Comparison of ENCODE assay signal across 40 cellular contexts in the genomic region with DNA sequence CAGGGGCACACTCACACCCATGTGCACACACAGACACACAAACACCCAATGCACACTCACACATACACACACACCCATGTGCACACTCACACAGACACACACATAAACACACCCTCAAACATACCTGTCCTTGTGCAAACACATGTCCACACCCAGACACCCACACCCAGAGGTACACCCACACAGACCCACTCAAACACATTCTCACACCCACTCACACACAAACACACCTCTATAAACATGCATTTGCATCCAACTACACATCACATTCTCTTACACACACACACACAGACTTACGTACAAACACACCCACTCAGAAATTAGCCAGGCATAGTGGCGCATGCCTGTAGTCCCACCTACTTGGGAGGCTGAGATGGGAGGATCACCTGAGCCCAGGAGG. TPM values are rescaled to one million over a fixed set of nuclear protein-coding genes. Genes with fewer than 3 reads are reported as not detected.
"Had no signal": no experiment of that assay in that cellular context is flagged by ENCODE, and none has a peak within 500 bp of the region (broad histone marks: within the 10 kb centered on the region; RNA-seq: fewer than 3 reads in every experiment).

No MANE protein-coding gene starts in this region.

- H3K4me3 Mint-ChIP-seq: activated B cell treated with CpG ODN at 0.5 μM for 24 hours; activated CD4-positive, alpha-beta memory T cell treated with anti-CD3 and anti-CD28 coated beads for 36 hours; activated CD4-positive, alpha-beta T cell treated with anti-CD3 and anti-CD28 coated beads, Interleukin-2, amount 10 ng/mL, durations not matched to agents 24 days and 14 days; activated CD8-positive, alpha-beta T cell treated with anti-CD3 and anti-CD28 coated beads for 36 hours; activated naive CD4-positive, alpha-beta T cell treated with anti-CD3 and anti-CD28 coated beads, Interleukin-2, amount 10 ng/mL, durations not matched to agents 7 days and 5 days; activated naive CD8-positive, alpha-beta T cell treated with anti-CD3 and anti-CD28 coated beads for 36 hours; activated T-cell treated with anti-CD3 and anti-CD28 coated beads, Interleukin-2, amount 50 U/mL, for 4 hours; activated T-cell treated with anti-CD3 and anti-CD28 coated beads, Interleukin-2, amount 50 U/mL, for 72 hours; activated T-helper 1 cell treated with anti-CD3 and anti-CD28 coated beads, Interleukin-12 subunit alpha, Interleukin-12 subunit beta, Interleukin-2, Interleukin-4 antibody, amounts not matched to agents 30 ng/mL and 10 ng/mL and 1 ng/mL, durations not matched to agents 14 hours and 24 hours and 36 hours; central memory CD8-positive, alpha-beta T cell; T-helper 1 cell treated with Interleukin-12 subunit alpha and Interleukin-12 subunit beta and Interleukin-4 antibody, amounts not matched to agents 30 μg/mL and 1 μg/mL, for 36 hours; T-helper 2 cell treated with Interferon-gamma antibody and Interleukin-4, amounts not matched to agents 5 μg/mL and 100 μg/mL, for 36 hours had no signal

- ATAC-seq: activated CD8-positive, alpha-beta T cell treated with anti-CD3 and anti-CD28 coated beads for 36 hours; activated naive CD4-positive, alpha-beta T cell treated with anti-CD3 and anti-CD28 coated beads, Interleukin-2, amount 50 U/mL, for 72 hours; activated T-cell treated with anti-CD3 and anti-CD28 coated beads, Interleukin-2, amount 50 U/mL, for 4 hours; activated T-cell treated with anti-CD3 and anti-CD28 coated beads, Interleukin-2, amount 50 U/mL, for 72 hours; body of pancreas had no signal

- H3K9me3 Mint-ChIP-seq: activated B cell treated with CpG ODN at 0.5 μM for 24 hours; activated CD4-positive, alpha-beta memory T cell treated with anti-CD3 and anti-CD28 coated beads for 36 hours; activated CD4-positive, alpha-beta T cell treated with anti-CD3 and anti-CD28 coated beads, Interleukin-2, amount 10 ng/mL, durations not matched to agents 24 days and 14 days; activated CD8-positive, alpha-beta T cell treated with anti-CD3 and anti-CD28 coated beads for 36 hours; activated naive CD4-positive, alpha-beta T cell treated with anti-CD3 and anti-CD28 coated beads, Interleukin-2, amount 10 ng/mL, durations not matched to agents 7 days and 5 days; activated naive CD4-positive, alpha-beta T cell treated with anti-CD3 and anti-CD28 coated beads, Interleukin-2, amount 50 U/mL, for 72 hours; activated naive CD8-positive, alpha-beta T cell treated with anti-CD3 and anti-CD28 coated beads for 36 hours; activated T-cell treated with anti-CD3 and anti-CD28 coated beads, Interleukin-2, amount 50 U/mL, for 4 hours; activated T-cell treated with anti-CD3 and anti-CD28 coated beads, Interleukin-2, amount 50 U/mL, for 72 hours; activated T-helper 1 cell treated with anti-CD3 and anti-CD28 coated beads, Interleukin-12 subunit alpha, Interleukin-12 subunit beta, Interleukin-2, Interleukin-4 antibody, amounts not matched to agents 30 ng/mL and 10 ng/mL and 1 ng/mL, durations not matched to agents 14 hours and 24 hours and 36 hours; activated T-helper 2 cell treated with anti-CD3 and anti-CD28 coated beads, Interferon-gamma antibody, Interleukin-2, Interleukin-4, amounts not matched to agents 10 μg/mL and 5 μg/mL and 100 μg/mL, durations not matched to agents 14 hours and 24 hours and 36 hours; central memory CD8-positive, alpha-beta T cell; T-helper 1 cell treated with Interleukin-12 subunit alpha and Interleukin-12 subunit beta and Interleukin-4 antibody, amounts not matched to agents 30 μg/mL and 1 μg/mL, for 36 hours; T-helper 2 cell treated with Interferon-gamma antibody and Interleukin-4, amounts not matched to agents 5 μg/mL and 100 μg/mL, for 36 hours had no signal

- H3K27me3 Mint-ChIP-seq: activated B cell treated with CpG ODN at 0.5 μM for 24 hours; activated CD4-positive, alpha-beta memory T cell treated with anti-CD3 and anti-CD28 coated beads for 36 hours; activated CD4-positive, alpha-beta T cell treated with anti-CD3 and anti-CD28 coated beads, Interleukin-2, amount 10 ng/mL, durations not matched to agents 24 days and 14 days; activated CD8-positive, alpha-beta T cell treated with anti-CD3 and anti-CD28 coated beads for 36 hours; activated naive CD8-positive, alpha-beta T cell treated with anti-CD3 and anti-CD28 coated beads for 36 hours; central memory CD8-positive, alpha-beta T cell had no signal

- H3K27ac ChIP-seq: adrenal gland, body of pancreas, brain microvascular endothelial cell, breast epithelium, cardiac muscle cell, VCaP had no signal

- H3K36me3 Mint-ChIP-seq: activated CD4-positive, alpha-beta memory T cell treated with anti-CD3 and anti-CD28 coated beads for 36 hours; activated naive CD4-positive, alpha-beta T cell treated with anti-CD3 and anti-CD28 coated beads, Interleukin-2, amount 10 ng/mL, durations not matched to agents 7 days and 5 days; activated naive CD4-positive, alpha-beta T cell treated with anti-CD3 and anti-CD28 coated beads, Interleukin-2, amount 50 U/mL, for 72 hours; activated naive CD8-positive, alpha-beta T cell treated with anti-CD3 and anti-CD28 coated beads for 36 hours had no signal

- H3K4me1 ChIP-seq: adrenal gland, body of pancreas, breast epithelium had no signal

- H3K4me3 ChIP-seq: adrenal gland, body of pancreas, breast epithelium, cardiac muscle cell had no signal

- DNase-seq: activated B cell treated with CpG ODN at 0.5 μM for 24 hours; activated CD4-positive, alpha-beta memory T cell treated with anti-CD3 and anti-CD28 coated beads for 36 hours; activated CD4-positive, alpha-beta T cell treated with anti-CD3 and anti-CD28 coated beads for 4 hours; activated CD4-positive, alpha-beta T cell treated with anti-CD3 and anti-CD28 coated beads, Interleukin-2, amount 10 ng/mL, durations not matched to agents 24 days and 14 days; activated CD4-positive, alpha-beta T cell treated with anti-CD3 and anti-CD28 coated beads, Interleukin-2, amount 50 U/mL, for 1 hour; activated CD4-positive, alpha-beta T cell treated with anti-CD3 and anti-CD28 coated beads, Interleukin-2, amount 50 U/mL, for 4 hours; activated CD4-positive, CD25-positive, alpha-beta regulatory T cell treated with anti-CD3 and anti-CD28 coated beads, Interleukin-2, amount 50 U/mL, for 72 hours; activated CD8-positive, alpha-beta memory T cell treated with anti-CD3 and anti-CD28 coated beads, Interleukin-2, amount 50 U/mL, for 4 hours; activated CD8-positive, alpha-beta T cell treated with anti-CD3 and anti-CD28 coated beads for 36 hours; activated effector memory CD4-positive, alpha-beta T cell treated with Interleukin-2 at 50 U/mL for 16 hours; activated gamma-delta T cell; activated naive CD4-positive, alpha-beta T cell treated with anti-CD3 and anti-CD28 coated beads, Interleukin-2, amount 10 ng/mL, durations not matched to agents 7 days and 5 days; activated naive CD4-positive, alpha-beta T cell treated with Interleukin-2 at 50 U/mL for 16 hours; activated naive CD8-positive, alpha-beta T cell treated with anti-CD3 and anti-CD28 coated beads for 36 hours; activated T-cell treated with anti-CD3 and anti-CD28 coated beads for 4 hours; activated T-cell treated with anti-CD3 and anti-CD28 coated beads, Interleukin-2, amount 50 U/mL, for 1 hour; activated T-cell treated with anti-CD3 and anti-CD28 coated beads, Interleukin-2, amount 50 U/mL, for 4 hours; activated T-cell treated with anti-CD3 and anti-CD28 coated beads, Interleukin-2, amount 50 U/mL, for 72 hours; adrenal gland; amniotic stem cell; body of pancreas; brain microvascular endothelial cell; caudate nucleus; cerebellar nuclear complex; T-helper 1 cell; T-helper 2 cell; T-helper 9 cell had no signal

- H3K27me3 ChIP-seq: adrenal gland, body of pancreas, brain microvascular endothelial cell, breast epithelium, cardiac muscle cell had no signal

- H3K36me3 ChIP-seq: adrenal gland, brain microvascular endothelial cell, breast epithelium, cardiac muscle cell had no signal

- H3K27ac Mint-ChIP-seq: activated B cell treated with CpG ODN at 0.5 μM for 24 hours; activated CD4-positive, alpha-beta memory T cell treated with anti-CD3 and anti-CD28 coated beads for 36 hours; activated CD4-positive, alpha-beta T cell treated with anti-CD3 and anti-CD28 coated beads, Interleukin-2, amount 10 ng/mL, durations not matched to agents 24 days and 14 days; activated CD8-positive, alpha-beta T cell treated with anti-CD3 and anti-CD28 coated beads for 36 hours; activated naive CD4-positive, alpha-beta T cell treated with anti-CD3 and anti-CD28 coated beads, Interleukin-2, amount 10 ng/mL, durations not matched to agents 7 days and 5 days; activated naive CD4-positive, alpha-beta T cell treated with anti-CD3 and anti-CD28 coated beads, Interleukin-2, amount 50 U/mL, for 72 hours; activated naive CD8-positive, alpha-beta T cell treated with anti-CD3 and anti-CD28 coated beads for 36 hours; activated T-cell treated with anti-CD3 and anti-CD28 coated beads, Interleukin-2, amount 50 U/mL, for 72 hours; activated T-helper 1 cell treated with anti-CD3 and anti-CD28 coated beads, Interleukin-12 subunit alpha, Interleukin-12 subunit beta, Interleukin-2, Interleukin-4 antibody, amounts not matched to agents 30 ng/mL and 10 ng/mL and 1 ng/mL, durations not matched to agents 14 hours and 24 hours and 36 hours; activated T-helper 2 cell treated with anti-CD3 and anti-CD28 coated beads, Interferon-gamma antibody, Interleukin-2, Interleukin-4, amounts not matched to agents 10 μg/mL and 5 μg/mL and 100 μg/mL, durations not matched to agents 14 hours and 24 hours and 36 hours; T-helper 1 cell treated with Interleukin-12 subunit alpha and Interleukin-12 subunit beta and Interleukin-4 antibody, amounts not matched to agents 30 μg/mL and 1 μg/mL, for 36 hours; T-helper 2 cell treated with Interferon-gamma antibody and Interleukin-4, amounts not matched to agents 5 μg/mL and 100 μg/mL, for 36 hours had no signal

- H3K9me3 ChIP-seq: adrenal gland, body of pancreas, breast epithelium had no signal

- FAIRE-seq: astrocyte, TTC549 had no signal

- H3K4me1 Mint-ChIP-seq: activated B cell treated with CpG ODN at 0.5 μM for 24 hours; activated CD4-positive, alpha-beta T cell treated with anti-CD3 and anti-CD28 coated beads, Interleukin-2, amount 10 ng/mL, durations not matched to agents 24 days and 14 days; activated naive CD4-positive, alpha-beta T cell treated with anti-CD3 and anti-CD28 coated beads, Interleukin-2, amount 10 ng/mL, durations not matched to agents 7 days and 5 days; activated naive CD8-positive, alpha-beta T cell treated with anti-CD3 and anti-CD28 coated beads for 36 hours; central memory CD8-positive, alpha-beta T cell had no signal

RNA-seq across cellular contexts. Expression of gene FBN3, which starts 31.4 kb away (rescaled TPM):
- total RNA-seq: activated B cell treated with CpG ODN at 0.5 μM for 24 hours; activated CD4-positive, alpha-beta memory T cell treated with anti-CD3 and anti-CD28 coated beads for 36 hours; activated CD4-positive, alpha-beta T cell treated with anti-CD3 and anti-CD28 coated beads, Interleukin-2, amount 10 ng/mL, durations not matched to agents 24 days and 14 days; activated CD8-positive, alpha-beta memory T cell treated with anti-CD3 and anti-CD28 coated beads for 36 hours; activated naive CD8-positive, alpha-beta T cell treated with anti-CD3 and anti-CD28 coated beads for 36 hours; activated T-cell treated with anti-CD3 and anti-CD28 coated beads, Interleukin-2, amount 50 U/mL, for 72 hours; activated T-helper 1 cell treated with anti-CD3 and anti-CD28 coated beads, Interleukin-12 subunit alpha, Interleukin-12 subunit beta, Interleukin-2, Interleukin-4 antibody, amounts not matched to agents 30 ng/mL and 10 ng/mL and 1 ng/mL, durations not matched to agents 14 hours and 24 hours and 36 hours; activated T-helper 2 cell treated with anti-CD3 and anti-CD28 coated beads, Interferon-gamma antibody, Interleukin-2, Interleukin-4, amounts not matched to agents 10 μg/mL and 5 μg/mL and 100 μg/mL, durations not matched to agents 14 hours and 24 hours and 36 hours; aorta had no signal
- polyA plus RNA-seq: aorta had no signal
